8 cellular contexts compared by ENCODE assay signal in genomic region chr6:12890171-12890790, GRCh38.
DNase-seq lines count a peak whose midpoint lies in the region.

No MANE protein-coding gene starts in this region.

- peak; percentile 32 for DNase-seq in NCI-H82 (lab: John Stamatoyannopoulos, UW)
- no peak for DNase-seq in NCI-H82 treated with DMSO at 0.1 percent for 48 hours (lab: John Stamatoyannopoulos, UW; ENCODE audit: unreplicated experiment)
- peak; percentile 23 for DNase-seq in NCI-H69 (lab: John Stamatoyannopoulos, UW)
- DNase-seq in dermis blood vessel endothelial cell = peak; percentile 31
- DNase-seq in stimulated activated CD4-positive, alpha-beta T cell treated with anti-CD3 and anti-CD28 coated beads, Interleukin-2, amount 100 ng/mL, for 24 hours = peak; percentile 31 to 44
- no peak for DNase-seq in ureter (ENCODE audit: low spot score)
- no peak for DNase-seq in HuH-7.5 (ENCODE audit: low spot score)
- no peak for DNase-seq in SIG-M5 (lab: John Stamatoyannopoulos, UW)

Comparison
In these comparisons a context has a peak if more than half of its experiments do, and no peak if none do; other contexts are left out.
1. DNase-seq: peak in NCI-H82 (single experiment), NCI-H69 (single experiment), dermis blood vessel endothelial cell (single experiment) and stimulated activated CD4-positive, alpha-beta T cell treated with anti-CD3 and anti-CD28 coated beads, Interleukin-2, amount 100 ng/mL, for 24 hours (2 of 2); none in NCI-H82 treated with DMSO at 0.1 percent for 48 hours (single experiment), ureter (single experiment), HuH-7.5 (single experiment) and SIG-M5 (single experiment).